ENCODE assay signal across 17 cellular contexts in genomic region chr6:5435449-5435848, GRCh38.
DNase-seq lines count a peak whose midpoint lies in the region; ATAC-seq and TF ChIP-seq lines count a peak whose summit lies in the region.
"Had no signal": no experiment of that assay in that cellular context is flagged by ENCODE, and none has a peak within 500 bp of the region (broad histone marks: within the 10 kb centered on the region; RNA-seq: fewer than 3 reads in every experiment).

No MANE protein-coding gene starts in this region.

- H3K4me1 ChIP-seq in CD4-positive, alpha-beta memory T cell (ENCODE audit: insufficient read depth, low read length): no peaks in the 10 kb centered on the region
- no peaks in the 10 kb centered on the region for H3K4me1 ChIP-seq in testis

- H3K4me3 ChIP-seq in AG04449 (ENCODE audit: low read depth, low read length) (no peak overlapping the region), astrocyte of the spinal cord (ENCODE audit: low read depth, low read length) (no peak overlapping the region), testis (no peak overlapping the region)
- H3K4me3 ChIP-seq in CD4-positive, alpha-beta memory T cell (ENCODE audit: low read length in 2 of 2): no peak overlapping the region
- H3K4me3 ChIP-seq: SK-N-MC had no signal

- no peaks in the 10 kb centered on the region for H3K27me3 Mint-ChIP-seq in memory B cell
- no peaks in the 10 kb centered on the region for H3K27me3 Mint-ChIP-seq in CD4-positive, alpha-beta memory T cell
- H3K27me3 Mint-ChIP-seq: activated naive CD8-positive, alpha-beta T cell; stimulated activated memory B cell treated with anti-CD40 and anti-IgM and Interleukin-4, amounts not matched to agents 10 μg/mL and 1 μg/mL and 100 μg/mL, for 72 hours had no signal

- H3K9me3 ChIP-seq in CD4-positive, alpha-beta memory T cell (ENCODE audit: control insufficient read depth in 1 of 2, low read length in 2 of 2): no peaks in the 10 kb centered on the region
- no peaks in the 10 kb centered on the region for H3K9me3 ChIP-seq in testis
- H3K9me3 ChIP-seq: neutrophil had no signal

- no peaks in the 10 kb centered on the region for H3K27me3 ChIP-seq in CD4-positive, alpha-beta memory T cell (ENCODE audit: insufficient read depth, low read length)
- H3K27me3 ChIP-seq in testis: no peaks in the 10 kb centered on the region
- H3K27me3 ChIP-seq: neutrophil had no signal

- POLR2A ChIA-PET in AG04449 (lab: Yijun Ruan, JAX): no interaction called here
- POLR2A ChIA-PET in CD4-positive, alpha-beta memory T cell (lab: Charles Lee; ENCODE audit: partially characterized antibody): no interaction called here

- peaks cover 46% of the 10 kb centered on the region for H3K36me3 Mint-ChIP-seq in memory B cell
- peaks cover 44 to 65% of the 10 kb centered on the region in 2 donors for H3K36me3 Mint-ChIP-seq in CD4-positive, alpha-beta memory T cell

- CTCF ChIA-PET in AG04449 (lab: Yijun Ruan, JAX): interaction anchor here (1.1 to 1.4 kb wide), 3 partner anchors 34 to 221 kb away, joined by 3 read pairs; no protein-coding TSS in a partner anchor
- CTCF ChIA-PET in CD4-positive, alpha-beta memory T cell (lab: Charles Lee; ENCODE audit: partially characterized antibody): no interaction called here

- intact Hi-C loops in CD4-positive, alpha-beta memory T cell (cut with micrococcal nuclease): no loop called here
- intact Hi-C loops in testis (cut with DNase I; ENCODE audit: low total_unique reads): no loop called here

- in situ Hi-C loops in astrocyte of the spinal cord (cut with HindIII; ENCODE audit: low sequenced_read_pairs): no loop called here

- 81 to 91% methylated on average over 7 of the region's 7 CpGs for WGBS in testis, 2 donors

- peaks cover 8% of the 10 kb centered on the region for H3K4me1 Mint-ChIP-seq in memory B cell
- H3K4me1 Mint-ChIP-seq in CD4-positive, alpha-beta memory T cell: peaks cover 10 to 15% (median 12%) of the 10 kb centered on the region in 4 donors
- H3K4me1 Mint-ChIP-seq: immature natural killer cell had no signal

- H3K9me3 Mint-ChIP-seq in memory B cell: peaks cover 4% of the 10 kb centered on the region
- peaks cover 2 to 16% (median 11%) of the 10 kb centered on the region in 8 donors for H3K9me3 Mint-ChIP-seq in CD4-positive, alpha-beta memory T cell

- ATAC-seq in memory B cell (ENCODE audit: low read depth): no peak
- ATAC-seq: stimulated activated memory B cell treated with anti-CD40 and anti-IgM and Interleukin-4, amounts not matched to agents 10 μg/mL and 1 μg/mL and 100 μg/mL, for 72 hours had no signal

- TF ChIP-seq CTCF in AG04449 (IDR thresholded peaks at IDR 0.05; ENCODE audit: insufficient read depth, low read length, missing control alignments) (no peak), astrocyte of the spinal cord (IDR thresholded peaks at IDR 0.05; ENCODE audit: low read depth, low read length) (no peak), testis (IDR thresholded peaks at IDR 0.05) (no peak)

- H3K27ac Mint-ChIP-seq in memory B cell: peak overlapping the region; percentile 82
- no peak overlapping the region for H3K27ac Mint-ChIP-seq in CD4-positive, alpha-beta memory T cell
- H3K27ac Mint-ChIP-seq: activated naive CD8-positive, alpha-beta T cell; mesothelial cell of epicardium; stimulated activated memory B cell treated with anti-CD40 and anti-IgM and Interleukin-4, amounts not matched to agents 10 μg/mL and 1 μg/mL and 100 μg/mL, for 72 hours had no signal

- TF ChIP-seq POLR2A in testis (IDR thresholded peaks at IDR 0.05): no peak

- DNase-seq in AG04449 (ENCODE audit: low read depth, low spot score) (peak; percentile 57), HS-5 (ENCODE audit: low read depth) (peak; percentile 44), astrocyte of the spinal cord (ENCODE audit: low read depth, low spot score) (peak; percentile 74), memory B cell (ENCODE audit: low spot score in 2 of 2) (no peak), NCI-H345 (lab: John Stamatoyannopoulos, UW) (no peak), testis (no peak), NCI-H446 treated with DMSO at 0.1 percent for 48 hours (lab: John Stamatoyannopoulos, UW) (no peak)
- no peak for DNase-seq in CD4-positive, alpha-beta memory T cell
- DNase-seq: activated T-cell treated with anti-CD3 and anti-CD28 coated beads, Interleukin-2, amount 50 U/mL, for 1 hour; immature natural killer cell; Kasumi-1; NCI-H146 had no signal

- no peaks in the 10 kb centered on the region for H3K36me3 ChIP-seq in CD4-positive, alpha-beta memory T cell (ENCODE audit: insufficient read depth, low read length)
- H3K36me3 ChIP-seq in testis (ENCODE audit: low read depth, missing control alignments): no peaks in the 10 kb centered on the region
- H3K36me3 ChIP-seq: neutrophil had no signal

- H3K27ac ChIP-seq in CD4-positive, alpha-beta memory T cell (ENCODE audit: low read depth, low read length): no peak overlapping the region
- no peak overlapping the region for H3K27ac ChIP-seq in testis
- H3K27ac ChIP-seq: neutrophil, SK-N-MC had no signal

- H3K4me3 Mint-ChIP-seq in memory B cell: no peak overlapping the region
- H3K4me3 Mint-ChIP-seq in CD4-positive, alpha-beta memory T cell: no peak overlapping the region
- H3K4me3 Mint-ChIP-seq: activated naive CD8-positive, alpha-beta T cell; immature natural killer cell; mesothelial cell of epicardium; stimulated activated memory B cell treated with anti-CD40 and anti-IgM and Interleukin-4, amounts not matched to agents 10 μg/mL and 1 μg/mL and 100 μg/mL, for 72 hours had no signal

Comparison
In these comparisons a context has a peak if more than half of its experiments do, and no peak if none do; other contexts are left out.
1. DNase-seq: peak in AG04449 (single experiment), HS-5 (single experiment) and astrocyte of the spinal cord (single experiment); none in memory B cell (0 of 2), CD4-positive, alpha-beta memory T cell (0 of 5), NCI-H345 (single experiment), testis (single experiment) and NCI-H446 treated with DMSO at 0.1 percent for 48 hours (single experiment).